Comparison of ENCODE assay signal across 28 cellular contexts in the genomic region with DNA sequence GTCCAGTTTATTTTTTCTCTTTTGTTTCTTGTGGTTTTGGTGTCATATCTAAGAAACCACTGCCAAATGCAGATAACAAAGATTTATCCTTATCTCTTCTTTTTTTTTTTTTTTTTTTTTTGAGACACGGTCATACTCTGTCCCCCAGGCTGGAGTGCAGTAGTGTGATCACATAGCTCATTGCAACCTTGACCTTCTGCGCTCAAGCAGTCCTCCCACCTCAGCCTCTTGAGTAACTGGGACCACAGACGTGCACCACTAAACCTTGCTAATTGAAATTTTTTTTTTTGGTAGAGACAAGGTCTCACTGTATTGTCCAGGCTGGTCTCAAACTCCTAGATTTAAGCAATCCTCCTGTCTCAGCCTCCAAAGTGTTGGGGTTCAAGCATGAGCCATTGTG.
"Had no signal": no experiment of that assay in that cellular context is flagged by ENCODE, and none has a peak within 500 bp of the region (broad histone marks: within the 10 kb centered on the region; RNA-seq: fewer than 3 reads in every experiment).

No MANE protein-coding gene starts in this region.

- H3K4me3 ChIP-seq: colonic mucosa, gastrocnemius medialis, heart left ventricle, hepatocyte, prostate gland, right atrium auricular region, smooth muscle cell, thoracic aorta, tibial nerve, upper lobe of right lung, uterus had no signal

- H3K4me3 Mint-ChIP-seq: dendritic cell treated with granulocyte-macrophage colony-stimulating factor and Interleukin-4, amounts not matched to agents 40 ng/mL and 50 ng/mL, for 4 days; endodermal cell; nephron progenitor cell had no signal

- ATAC-seq: esophagus mucosa; gastrocnemius medialis; heart left ventricle; left lobe of liver; naive thymus-derived CD8-positive, alpha-beta T cell; sciatic nerve; upper lobe of right lung had no signal

- H3K27ac Mint-ChIP-seq: endodermal cell, nephron progenitor cell had no signal

- H3K9me3 Mint-ChIP-seq: dendritic cell treated with granulocyte-macrophage colony-stimulating factor and Interleukin-4, amounts not matched to agents 40 ng/mL and 50 ng/mL, for 4 days; endodermal cell; naive thymus-derived CD8-positive, alpha-beta T cell; nephron progenitor cell had no signal

- H3K27ac ChIP-seq: colonic mucosa, epithelial cell of prostate, gastrocnemius medialis, heart left ventricle, hepatocyte, prostate gland, right atrium auricular region, thoracic aorta, tibial nerve, upper lobe of right lung, uterus had no signal

- H3K4me1 ChIP-seq: colonic mucosa, gastrocnemius medialis, prostate gland, upper lobe of right lung had no signal

- DNase-seq: colonic mucosa; effector CD8-positive, alpha-beta T cell; endodermal cell; foreskin fibroblast; gastrocnemius medialis; heart left ventricle; nephron progenitor cell; nucleus accumbens; stimulated activated CD4-positive, alpha-beta T cell treated with anti-CD3 and anti-CD28 coated beads, Interleukin-12 subunit alpha, Interleukin-12 subunit beta, amount 100 ng/mL, for 4 hours; stimulated activated CD4-positive, alpha-beta T cell treated with anti-CD3 and anti-CD28 coated beads, Interleukin-1b, Interleukin-23, amount 100 ng/mL, for 48 hours; stimulated activated CD4-positive, alpha-beta T cell treated with anti-CD3 and anti-CD28 coated beads, Interleukin-4, amount 100 ng/mL, for 1 hour; stimulated activated CD8-positive, alpha-beta memory T cell treated with anti-CD3 and anti-CD28 coated beads, Interleukin-4, amount 100 ng/mL, for 48 hours; stimulated activated naive CD4-positive, alpha-beta T cell; substantia nigra; upper lobe of right lung had no signal

- H3K4me1 Mint-ChIP-seq: endodermal cell had no signal

- H3K4me2 ChIP-seq: hepatocyte, smooth muscle cell had no signal

- H3K36me3 ChIP-seq: colonic mucosa, uterus had no signal

- H3K27me3 ChIP-seq: colonic mucosa, gastrocnemius medialis, heart left ventricle, hepatocyte, right atrium auricular region, tibial nerve, upper lobe of right lung, uterus had no signal

- H3K9me3 ChIP-seq: colonic mucosa, gastrocnemius medialis, heart left ventricle, prostate gland, right atrium auricular region, thoracic aorta, tibial nerve, upper lobe of right lung, uterus had no signal

- H3K27me3 Mint-ChIP-seq: dendritic cell treated with granulocyte-macrophage colony-stimulating factor and Interleukin-4, amounts not matched to agents 40 ng/mL and 50 ng/mL, for 4 days; naive thymus-derived CD8-positive, alpha-beta T cell had no signal
